ENCODE assay signal across 12 cellular contexts in genomic region chr4:12679217-12679616, GRCh38.
DNase-seq lines count a peak whose midpoint lies in the region; ATAC-seq and TF ChIP-seq lines count a peak whose summit lies in the region.
"Had no signal": no experiment of that assay in that cellular context is flagged by ENCODE, and none has a peak within 500 bp of the region (broad histone marks: within the 10 kb centered on the region; RNA-seq: fewer than 3 reads in every experiment).

No MANE protein-coding gene starts in this region.

- no peak overlapping the region for H3K14ac ChIP-seq in mesenchymal stem cell (ENCODE audit: low read length in 2 of 2)

- no peak overlapping the region for H3K4me2 ChIP-seq in mesenchymal stem cell (ENCODE audit: low read length, poor library complexity, severe bottlenecking)

- no peak overlapping the region for H2BK5ac ChIP-seq in mesenchymal stem cell (ENCODE audit: low read depth, low read length, poor library complexity, severe bottlenecking)

- TF ChIP-seq POLR2A in adrenal gland (IDR thresholded peaks at IDR 0.05): no peak

- H3K23ac ChIP-seq in mesenchymal stem cell (ENCODE audit: low read length in 2 of 2): no peak overlapping the region

- DNase-seq in DMS 273 (lab: John Stamatoyannopoulos, UW; ENCODE audit: unreplicated experiment) (peak; percentile 7), DMS 273 treated with DMSO at 0.1 percent for 48 hours (lab: John Stamatoyannopoulos, UW) (no peak), adrenal gland (no peak), mesenchymal stem cell (peak; percentile 6), NCI-H1694 treated with DMSO at 0.1 percent for 48 hours (lab: John Stamatoyannopoulos, UW) (no peak), cortex of kidney (lab: John Stamatoyannopoulos, UW) (no peak)
- no peak for DNase-seq in natural killer cell treated with Interleukin-12 subunit alpha and Interleukin-12 subunit beta and Interleukin-15 and Interleukin-18, amount 100 ng/mL, for 72 hours (ENCODE audit: low spot score)
- DNase-seq: 8988T; activated CD8-positive, alpha-beta memory T cell treated with anti-CD3 and anti-CD28 coated beads for 24 hours; NCI-H345; stimulated activated CD4-positive, alpha-beta T cell treated with anti-CD3 and anti-CD28 coated beads, Interleukin-4, amount 100 ng/mL, for 24 hours had no signal

- H3K4me3 ChIP-seq in adrenal gland: no peak overlapping the region
- H3K4me3 ChIP-seq in mesenchymal stem cell (ENCODE audit: insufficient read depth in 1 of 2, low read depth in 1 of 2, low read length in 2 of 2): no peak overlapping the region

- H3K36me3 Mint-ChIP-seq in natural killer cell treated with Interleukin-12 subunit alpha and Interleukin-12 subunit beta and Interleukin-15 and Interleukin-18, amount 100 ng/mL, for 72 hours: no peaks in the 10 kb centered on the region

- H2BK12ac ChIP-seq in mesenchymal stem cell (ENCODE audit: low read length in 2 of 2): no peak overlapping the region

- no peaks in the 10 kb centered on the region for H3K4me1 ChIP-seq in adrenal gland (replicated peaks in 1 of 2)
- H3K4me1 ChIP-seq in mesenchymal stem cell (ENCODE audit: control insufficient read depth, insufficient read depth, low read depth, low read length): no peaks in the 10 kb centered on the region

- no peaks in the 10 kb centered on the region for H3K4me1 Mint-ChIP-seq in natural killer cell treated with Interleukin-12 subunit alpha and Interleukin-12 subunit beta and Interleukin-15 and Interleukin-18, amount 100 ng/mL, for 72 hours (ENCODE audit: low read depth in 2 of 2)

- H3K27ac ChIP-seq in adrenal gland (no peak overlapping the region), mesenchymal stem cell (ENCODE audit: low read length, poor library complexity, severe bottlenecking) (no peak overlapping the region)

- no peak overlapping the region for H2BK120ac ChIP-seq in mesenchymal stem cell (ENCODE audit: low read depth, low read length)

- no peak overlapping the region for H4K91ac ChIP-seq in mesenchymal stem cell (ENCODE audit: low read length)

- H3K27me3 ChIP-seq in adrenal gland: no peaks in the 10 kb centered on the region
- no peaks in the 10 kb centered on the region for H3K27me3 ChIP-seq in mesenchymal stem cell (ENCODE audit: control insufficient read depth in 1 of 2, insufficient read depth in 1 of 2, low read length in 2 of 2)

- intact Hi-C loops in adrenal gland (cut with DNase I): no loop called here

- peak; percentile 59 for ATAC-seq in HG03439 (IDR thresholded peaks at IDR 0.05; ENCODE audit: unreplicated experiment)
- no peak for ATAC-seq in natural killer cell treated with Interleukin-12 subunit alpha and Interleukin-12 subunit beta and Interleukin-15 and Interleukin-18, amount 100 ng/mL, for 72 hours

- no peaks in the 10 kb centered on the region for H3K79me1 ChIP-seq in mesenchymal stem cell (replicated peaks; ENCODE audit: low read length, poor library complexity, severe bottlenecking)

- H3K4ac ChIP-seq in mesenchymal stem cell (ENCODE audit: low read depth in 1 of 2, low read length in 2 of 2): no peak overlapping the region

- peaks cover 12% of the 10 kb centered on the region for H3K9me3 Mint-ChIP-seq in natural killer cell treated with Interleukin-12 subunit alpha and Interleukin-12 subunit beta and Interleukin-15 and Interleukin-18, amount 100 ng/mL, for 72 hours

- WGBS in adrenal gland, 4 donors: 28 to 51% (median 35%) methylated on average over 2 of the region's 2 CpGs
- WGBS in mesenchymal stem cell: 72% methylated on average over 2 of the region's 2 CpGs

- H2AFZ ChIP-seq in mesenchymal stem cell (ENCODE audit: low read depth, low read length): no peak overlapping the region

- H4K8ac ChIP-seq in mesenchymal stem cell (ENCODE audit: low read length): no peak overlapping the region

- H2BK15ac ChIP-seq in mesenchymal stem cell (ENCODE audit: low read depth, poor library complexity, severe bottlenecking): no peak overlapping the region

- H3K9me3 ChIP-seq in adrenal gland (replicated peaks in 1 of 3) (peaks cover 0 to 4% (median 0%) of the 10 kb centered on the region in 3 donors), mesenchymal stem cell (ENCODE audit: control insufficient read depth, low read length) (peaks cover 8% of the 10 kb centered on the region)

- no peak overlapping the region for H3K4me3 Mint-ChIP-seq in natural killer cell treated with Interleukin-12 subunit alpha and Interleukin-12 subunit beta and Interleukin-15 and Interleukin-18, amount 100 ng/mL, for 72 hours

- H3K18ac ChIP-seq in mesenchymal stem cell (ENCODE audit: low read depth in 1 of 2, low read length in 2 of 2): no peak overlapping the region

- H3K27me3 Mint-ChIP-seq in natural killer cell treated with Interleukin-12 subunit alpha and Interleukin-12 subunit beta and Interleukin-15 and Interleukin-18, amount 100 ng/mL, for 72 hours: no peaks in the 10 kb centered on the region

- H3K9ac ChIP-seq in mesenchymal stem cell (ENCODE audit: low read length): no peak overlapping the region

- TF ChIP-seq CTCF in adrenal gland (IDR thresholded peaks at IDR 0.05): peak in 4 of 6 experiments; percentile 11 to 38 (median 22)

- no peak overlapping the region for H3K27ac Mint-ChIP-seq in natural killer cell treated with Interleukin-12 subunit alpha and Interleukin-12 subunit beta and Interleukin-15 and Interleukin-18, amount 100 ng/mL, for 72 hours

- H3K36me3 ChIP-seq in adrenal gland (replicated peaks in 1 of 2) (no peaks in the 10 kb centered on the region), mesenchymal stem cell (ENCODE audit: control insufficient read depth in 1 of 2, insufficient read depth in 2 of 2, low read depth in 1 of 2, low read length in 2 of 2) (no peaks in the 10 kb centered on the region)

- no peak overlapping the region for H2AK5ac ChIP-seq in mesenchymal stem cell (ENCODE audit: low read length, severe bottlenecking)

Comparison
In these comparisons a context has a peak if more than half of its experiments do, and no peak if none do; other contexts are left out.
1. DNase-seq: peak in DMS 273 (single experiment) and mesenchymal stem cell (single experiment); none in DMS 273 treated with DMSO at 0.1 percent for 48 hours (single experiment), adrenal gland (0 of 7), natural killer cell treated with Interleukin-12 subunit alpha and Interleukin-12 subunit beta and Interleukin-15 and Interleukin-18, amount 100 ng/mL, for 72 hours (single experiment), NCI-H1694 treated with DMSO at 0.1 percent for 48 hours (single experiment) and cortex of kidney (single experiment).